In the genomic region with DNA sequence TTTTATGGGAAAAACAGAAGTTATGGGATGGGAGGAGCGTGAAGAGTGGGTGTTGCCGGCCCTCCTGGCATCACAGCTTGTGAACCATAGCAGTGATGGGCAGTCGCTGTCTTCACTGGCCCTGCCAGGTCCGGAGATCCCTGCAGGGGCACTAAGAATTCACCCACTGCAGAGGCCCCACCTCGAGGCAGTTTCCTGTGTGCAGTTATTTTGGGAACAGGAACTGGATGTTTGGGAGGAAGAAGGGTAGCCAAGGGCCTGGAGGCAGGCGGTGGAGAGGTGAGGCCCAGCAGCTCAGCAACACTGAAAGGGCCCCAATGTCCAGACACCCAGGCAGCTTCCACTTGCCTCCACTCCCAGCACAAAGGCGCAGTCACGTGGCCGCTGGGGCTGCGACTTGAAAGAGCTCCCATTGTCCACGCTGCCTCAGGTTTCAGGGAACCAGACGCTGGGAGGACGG, we compare ENCODE assay signal across 8 cellular contexts.
A peak's percentile ranks its signal among the peaks of the same experiment; 100 is the strongest.
DNase-seq lines count a peak whose midpoint lies in the region; ATAC-seq, FAIRE-seq and TF ChIP-seq lines count a peak whose summit lies in the region.

No MANE protein-coding gene starts in this region.

- ATAC-seq in K562 (peak; percentile 80), right cardiac atrium (peak; percentile 89), GM21515 (IDR thresholded peaks at IDR 0.05; ENCODE audit: unreplicated experiment) (no peak)

- no peak overlapping the region for H3K27ac ChIP-seq in K562 (ENCODE audit: extremely low read depth, low read depth, low read length)
- H3K27ac ChIP-seq in right cardiac atrium (ENCODE audit: low read length) = peak overlapping the region; percentile 88
- no peak overlapping the region for H3K27ac ChIP-seq in WERI-Rb-1

- H3K4me1 Mint-ChIP-seq in activated naive CD8-positive, alpha-beta T cell treated with anti-CD3 and anti-CD28 coated beads for 36 hours = no peaks in the 10 kb centered on the region

- POLR2A ChIA-PET in K562 (lab: Yijun Ruan, JAX) = interaction anchor here (0.9 kb wide), 1 partner anchor 51 kb away, joined by 4 read pairs; no protein-coding TSS in a partner anchor

- no peak for TF ChIP-seq POLR2A in K562 (conservative IDR thresholded peaks at IDR 0.05)

- H3K36me3 ChIP-seq in K562 (ENCODE audit: control insufficient read depth, insufficient read depth, low read length) (no peaks in the 10 kb centered on the region), WERI-Rb-1 (no peaks in the 10 kb centered on the region)

- DNase-seq in G401 (ENCODE audit: low spot score) (peak; percentile 86), K562 (ENCODE audit: extremely low read depth in 1 of 4, low spot score in 3 of 4) (peak in 1 of 4 experiments; percentile 11), right cardiac atrium (peak; percentile 83 to 93 (median 90)), putamen (ENCODE audit: low spot score) (peak; percentile 87), T-helper 1 cell (no peak), WERI-Rb-1 (no peak)
- DNase-seq in activated naive CD8-positive, alpha-beta T cell treated with anti-CD3 and anti-CD28 coated beads for 36 hours = no peak

- no peak overlapping the region; a peak in 1 of 4 replicates for H3K9ac ChIP-seq in K562 (ENCODE audit: insufficient read depth in 1 of 2, low read depth in 2 of 2, low read length in 2 of 2)

- H3K79me2 ChIP-seq in K562 (ENCODE audit: control insufficient read depth, insufficient read depth, low read length) = no peaks in the 10 kb centered on the region

- H3K9me1 ChIP-seq in K562 (ENCODE audit: control insufficient read depth, insufficient read depth, low read length) = no peaks in the 10 kb centered on the region

- H3K9me3 Mint-ChIP-seq in activated naive CD8-positive, alpha-beta T cell treated with anti-CD3 and anti-CD28 coated beads for 36 hours = no peaks in the 10 kb centered on the region

- FAIRE-seq in K562 (lab: Jason Lieb, UNC) = no peak

- peaks cover 6% of the 10 kb centered on the region for H3K27me3 Mint-ChIP-seq in activated naive CD8-positive, alpha-beta T cell treated with anti-CD3 and anti-CD28 coated beads for 36 hours

- H3K4me3 Mint-ChIP-seq in activated naive CD8-positive, alpha-beta T cell treated with anti-CD3 and anti-CD28 coated beads for 36 hours = no peak overlapping the region

- no TSS peak for BruUV-seq in K562 (replicated peaks; lab: Mats Ljungman, UMichigan)

- H3K36me3 Mint-ChIP-seq in activated naive CD8-positive, alpha-beta T cell treated with anti-CD3 and anti-CD28 coated beads for 36 hours = no peaks in the 10 kb centered on the region

- H3K9me3 ChIP-seq in K562 (replicated peaks; ENCODE audit: control insufficient read depth, insufficient read depth, low read depth, low read length) (no peaks in the 10 kb centered on the region), right cardiac atrium (ENCODE audit: control insufficient read depth, low read length) (no peaks in the 10 kb centered on the region), WERI-Rb-1 (ENCODE audit: severe bottlenecking) (no peaks in the 10 kb centered on the region)

- no peak for TF ChIP-seq EP300 in K562 (IDR thresholded peaks at IDR 0.05; ENCODE audit: low read length)

- WGBS in K562 (ENCODE audit: insufficient coverage, low coverage, missing lambda C conversion rate) = under 1% methylated on average over 12 of the region's 13 CpGs
- WGBS in right cardiac atrium = 25% methylated on average over 13 of the region's 13 CpGs

- H3K27me3 ChIP-seq in K562 (ENCODE audit: control insufficient read depth in 2 of 2, insufficient read depth in 2 of 2, low read length in 2 of 2) (peaks cover 2 to 24% of the 10 kb centered on the region in 2 experiments; a peak in 2 of 5 replicates), right cardiac atrium (ENCODE audit: control insufficient read depth, insufficient read depth) (no peaks in the 10 kb centered on the region), WERI-Rb-1 (ENCODE audit: insufficient read depth, low read depth, severe bottlenecking) (peaks cover 7% of the 10 kb centered on the region)

- in situ Hi-C loops in G401 (cut with HindIII; ENCODE audit: low sequenced_read_pairs) = no loop called here
- in situ Hi-C loops in K562 (cut with MboI) = no loop called here

- TF ChIP-seq CTCF in K562 (IDR thresholded peaks at IDR 0.05 in 2 of 3, conservative IDR thresholded peaks at IDR 0.05 in 1 of 3; ENCODE audit: insufficient read depth in 2 of 3, low read depth in 1 of 3, low read length in 3 of 3) = no peak
- no peak for TF ChIP-seq CTCF in WERI-Rb-1 (IDR thresholded peaks at IDR 0.05; ENCODE audit: low read depth, low read length)

- H2AFZ ChIP-seq in K562 (ENCODE audit: low read depth, low read length) = no peak overlapping the region

- H3K4me3 ChIP-seq in K562 (no peak overlapping the region), right cardiac atrium (ENCODE audit: low read length) (no peak overlapping the region), WERI-Rb-1 (ENCODE audit: low read depth, low read length) (no peak overlapping the region)

- no peaks in the 10 kb centered on the region for H4K20me1 ChIP-seq in K562 (replicated peaks; ENCODE audit: control insufficient read depth, insufficient read depth, low read length)

- TF ChIP-seq RAD21 in K562 (CRISPR knock-in tag; conservative IDR thresholded peaks at IDR 0.05 in 1 of 2, IDR thresholded peaks at IDR 0.05 in 1 of 2) = no peak

- H3K27ac Mint-ChIP-seq in activated naive CD8-positive, alpha-beta T cell treated with anti-CD3 and anti-CD28 coated beads for 36 hours = no peak overlapping the region

- H3K4me1 ChIP-seq in K562 (replicated peaks in 1 of 2; ENCODE audit: control insufficient read depth in 2 of 2, insufficient read depth in 2 of 2, low read length in 2 of 2) (no peaks in the 10 kb centered on the region), right cardiac atrium (ENCODE audit: control insufficient read depth, insufficient read depth, low read length) (peaks cover 11% of the 10 kb centered on the region)

- CTCF ChIA-PET in K562 (lab: Yijun Ruan, JAX; ENCODE audit: low intra/inter-chr PET ratio) = no interaction called here

- no peak overlapping the region for H3K4me2 ChIP-seq in K562 (ENCODE audit: insufficient read depth, low read length)

- intact Hi-C loops in K562 (cut with micrococcal nuclease) = no loop called here
- intact Hi-C loops in right cardiac atrium (cut with DNase I) = no loop called here

TF ChIP-seq in K562, 482 proteins besides CTCF, POLR2A, EP300 and RAD21 (continues in another document):
- TF ChIP-seq, protein P1, sequence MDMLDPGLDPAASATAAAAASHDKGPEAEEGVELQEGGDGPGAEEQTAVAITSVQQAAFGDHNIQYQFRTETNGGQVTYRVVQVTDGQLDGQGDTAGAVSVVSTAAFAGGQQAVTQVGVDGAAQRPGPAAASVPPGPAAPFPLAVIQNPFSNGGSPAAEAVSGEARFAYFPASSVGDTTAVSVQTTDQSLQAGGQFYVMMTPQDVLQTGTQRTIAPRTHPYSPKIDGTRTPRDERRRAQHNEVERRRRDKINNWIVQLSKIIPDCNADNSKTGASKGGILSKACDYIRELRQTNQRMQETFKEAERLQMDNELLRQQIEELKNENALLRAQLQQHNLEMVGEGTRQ (CRISPR knock-in tag; IDR thresholded peaks at IDR 0.05) = peak; percentile 84
- TF ChIP-seq, protein P2, sequence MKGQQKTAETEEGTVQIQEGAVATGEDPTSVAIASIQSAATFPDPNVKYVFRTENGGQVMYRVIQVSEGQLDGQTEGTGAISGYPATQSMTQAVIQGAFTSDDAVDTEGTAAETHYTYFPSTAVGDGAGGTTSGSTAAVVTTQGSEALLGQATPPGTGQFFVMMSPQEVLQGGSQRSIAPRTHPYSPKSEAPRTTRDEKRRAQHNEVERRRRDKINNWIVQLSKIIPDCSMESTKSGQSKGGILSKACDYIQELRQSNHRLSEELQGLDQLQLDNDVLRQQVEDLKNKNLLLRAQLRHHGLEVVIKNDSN (CRISPR knock-in tag; IDR thresholded peaks at IDR 0.05) = peak; percentile 50; the same call in 1 of the 2 replicates
- TF ChIP-seq HDAC8 (tag; IDR thresholded peaks at IDR 0.05) = no peak
- TF ChIP-seq MTA2 (IDR thresholded peaks at IDR 0.05; ENCODE audit: low read depth) = no peak

Comparison
In these comparisons a context has a peak if more than half of its experiments do, and no peak if none do; other contexts are left out.
1. DNase-seq: peak in G401 (single experiment), right cardiac atrium (3 of 3) and putamen (single experiment); none in T-helper 1 cell (0 of 5), WERI-Rb-1 (single experiment) and activated naive CD8-positive, alpha-beta T cell treated with anti-CD3 and anti-CD28 coated beads for 36 hours (single experiment).